ENCODE assay signal across 14 cellular contexts in the genomic region with DNA sequence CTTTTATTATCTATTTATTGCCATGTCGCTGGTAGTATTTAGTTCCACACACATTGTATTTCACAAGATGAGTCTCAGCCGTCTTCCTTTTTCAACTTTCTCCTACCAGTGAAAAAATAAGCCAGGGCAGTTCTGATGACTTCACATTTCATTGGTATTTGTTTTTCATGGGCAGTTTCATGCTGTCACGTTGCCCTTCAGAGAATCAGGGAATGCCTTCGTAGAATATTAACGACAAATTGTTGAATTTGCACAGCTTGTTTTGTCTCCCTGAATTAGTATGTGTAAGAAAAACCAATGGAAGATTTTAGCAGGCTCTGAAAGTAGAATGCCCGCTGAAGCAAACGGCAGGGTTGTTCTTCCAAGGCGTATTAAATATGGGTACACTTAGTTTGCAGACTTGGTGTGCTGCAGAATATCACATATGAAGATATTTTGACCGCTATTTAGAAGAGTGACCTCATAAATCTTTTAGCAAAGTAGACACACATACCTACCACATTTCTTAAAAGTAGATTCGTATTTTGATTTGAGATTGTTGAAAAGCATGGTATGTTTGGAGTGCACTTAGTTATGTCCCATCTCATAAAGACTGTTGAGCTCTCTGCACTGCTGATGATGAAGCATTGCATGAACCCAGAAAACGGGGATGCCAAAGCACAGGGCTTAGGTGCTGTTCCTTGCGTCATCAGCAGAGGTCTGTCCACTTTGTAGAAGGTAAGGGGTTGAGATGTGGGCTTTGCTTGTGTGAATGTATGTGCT. TPM values are rescaled to one million over a fixed set of nuclear protein-coding genes. Genes with fewer than 3 reads are reported as not detected.
DNase-seq lines count a peak whose midpoint lies in the region; ATAC-seq and TF ChIP-seq lines count a peak whose summit lies in the region.
"Had no signal": no experiment of that assay in that cellular context is flagged by ENCODE, and none has a peak within 500 bp of the region (broad histone marks: within the 10 kb centered on the region; RNA-seq: fewer than 3 reads in every experiment).

No MANE protein-coding gene starts in this region.

- H3K27me3 Mint-ChIP-seq in activated CD8-positive, alpha-beta memory T cell treated with anti-CD3 and anti-CD28 coated beads, Interleukin-2, amount 10 ng/mL, durations not matched to agents 7 days and 5 days = peaks cover 42% of the 10 kb centered on the region
- H3K27me3 Mint-ChIP-seq in activated CD8-positive, alpha-beta T cell treated with anti-CD3 and anti-CD28 coated beads, Interleukin-2, amount 10 ng/mL, durations not matched to agents 7 days and 5 days (ENCODE audit: low read depth) = peaks cover 25% of the 10 kb centered on the region

- peaks cover 9% of the 10 kb centered on the region; the same call in 1 of the 2 replicates for H4K20me1 ChIP-seq in BLaER1
- peaks cover 9% of the 10 kb centered on the region for H4K20me1 ChIP-seq in Loucy (ENCODE audit: insufficient read depth, low read length, poor library complexity, severe bottlenecking)

- no peaks in the 10 kb centered on the region for H3K9me2 ChIP-seq in Loucy (replicated peaks; ENCODE audit: low read depth, low read length)

- H3K4me1 ChIP-seq in BLaER1 = peaks cover 25% of the 10 kb centered on the region
- peaks cover 45% of the 10 kb centered on the region for H3K4me1 ChIP-seq in Loucy (ENCODE audit: insufficient read depth, low read length, poor library complexity, severe bottlenecking)
- peaks cover 9 to 12% of the 10 kb centered on the region in 2 donors for H3K4me1 ChIP-seq in muscle layer of duodenum (ENCODE audit: control insufficient read depth in 1 of 2, insufficient read depth in 2 of 2, low read length in 2 of 2)

- no peaks in the 10 kb centered on the region for H3K36me3 ChIP-seq in BLaER1
- no peaks in the 10 kb centered on the region for H3K36me3 ChIP-seq in Loucy (ENCODE audit: insufficient read depth, low read length)
- H3K36me3 ChIP-seq in muscle layer of duodenum (ENCODE audit: control insufficient read depth in 1 of 2, insufficient read depth in 2 of 2, low read length in 2 of 2) = no peaks in the 10 kb centered on the region
- H3K36me3 ChIP-seq: heart left ventricle, neutrophil, Peyer's patch, tibial nerve had no signal

- H3K9ac ChIP-seq in BLaER1 = no peak overlapping the region
- H3K9ac ChIP-seq in Loucy (ENCODE audit: low read depth, low read length, poor library complexity, severe bottlenecking) = peak overlapping the region; percentile 79

- H3K4me3 ChIP-seq in BLaER1 (no peak overlapping the region), Loucy (ENCODE audit: low read length, poor library complexity, severe bottlenecking) (peak overlapping the region; percentile 96), dorsolateral prefrontal cortex (peak overlapping the region in 55 of 59 donors; percentile 29 to 90 (median 83)), muscle layer of duodenum (ENCODE audit: low read depth in 1 of 2, low read length in 2 of 2) (peak overlapping the region in 1 of 2 donors; percentile 26)

- ATAC-seq in activated CD8-positive, alpha-beta memory T cell treated with anti-CD3 and anti-CD28 coated beads, Interleukin-2, amount 10 ng/mL, durations not matched to agents 7 days and 5 days = no peak
- ATAC-seq in activated CD8-positive, alpha-beta T cell treated with anti-CD3 and anti-CD28 coated beads, Interleukin-2, amount 10 ng/mL, durations not matched to agents 7 days and 5 days = no peak
- ATAC-seq: heart left ventricle had no signal

- no peak overlapping the region for H3K4me3 Mint-ChIP-seq in activated CD8-positive, alpha-beta memory T cell treated with anti-CD3 and anti-CD28 coated beads, Interleukin-2, amount 10 ng/mL, durations not matched to agents 7 days and 5 days
- no peak overlapping the region for H3K4me3 Mint-ChIP-seq in activated CD8-positive, alpha-beta T cell treated with anti-CD3 and anti-CD28 coated beads, Interleukin-2, amount 10 ng/mL, durations not matched to agents 7 days and 5 days

- no peak overlapping the region for H3K27ac Mint-ChIP-seq in activated CD8-positive, alpha-beta memory T cell treated with anti-CD3 and anti-CD28 coated beads, Interleukin-2, amount 10 ng/mL, durations not matched to agents 7 days and 5 days
- H3K27ac Mint-ChIP-seq in activated CD8-positive, alpha-beta T cell treated with anti-CD3 and anti-CD28 coated beads, Interleukin-2, amount 10 ng/mL, durations not matched to agents 7 days and 5 days = no peak overlapping the region

- no peaks in the 10 kb centered on the region for H3K9me3 Mint-ChIP-seq in activated CD8-positive, alpha-beta memory T cell treated with anti-CD3 and anti-CD28 coated beads, Interleukin-2, amount 10 ng/mL, durations not matched to agents 7 days and 5 days (ENCODE audit: low read depth)
- H3K9me3 Mint-ChIP-seq in activated CD8-positive, alpha-beta T cell treated with anti-CD3 and anti-CD28 coated beads, Interleukin-2, amount 10 ng/mL, durations not matched to agents 7 days and 5 days (ENCODE audit: insufficient read depth) = no peaks in the 10 kb centered on the region

- H3K79me2 ChIP-seq in Loucy (ENCODE audit: insufficient read depth, low read length) = peaks cover 53% of the 10 kb centered on the region

- H3K9me3 ChIP-seq in BLaER1 (no peaks in the 10 kb centered on the region), Loucy (ENCODE audit: insufficient read depth, low read depth, low read length) (no peaks in the 10 kb centered on the region), muscle layer of duodenum (ENCODE audit: control insufficient read depth in 1 of 2, low read length in 2 of 2) (no peaks in the 10 kb centered on the region)
- H3K9me3 ChIP-seq: heart left ventricle, neutrophil, Peyer's patch, tibial nerve had no signal

- peak; percentile 34; the same call in 1 of the 2 replicates for TF ChIP-seq CTCF in Loucy (conservative IDR thresholded peaks at IDR 0.05; ENCODE audit: low read length)
- no peak for TF ChIP-seq CTCF in dorsolateral prefrontal cortex (IDR thresholded peaks at IDR 0.05 in 54 of 56, conservative IDR thresholded peaks at IDR 0.05 in 2 of 56; ENCODE audit: low read depth in 1 of 56, partially characterized antibody in 56 of 56)

- no peak overlapping the region for H2AFZ ChIP-seq in Loucy (ENCODE audit: low read length)

- H3K27me3 ChIP-seq in BLaER1 (no peaks in the 10 kb centered on the region; the same call in 1 of the 2 replicates), Loucy (ENCODE audit: insufficient read depth, low read length, poor library complexity, severe bottlenecking) (no peaks in the 10 kb centered on the region), dorsolateral prefrontal cortex (peaks cover 0 to 21% (median 0%) of the 10 kb centered on the region in 45 donors), muscle layer of duodenum (ENCODE audit: low read depth, low read length) (no peaks in the 10 kb centered on the region)
- H3K27me3 ChIP-seq: Peyer's patch, tibial nerve had no signal

- CTCF ChIA-PET in activated CD8-positive, alpha-beta memory T cell treated with anti-CD3 and anti-CD28 coated beads, Interleukin-2, amount 10 ng/mL, durations not matched to agents 7 days and 5 days (lab: Charles Lee) = no interaction called here
- CTCF ChIA-PET in activated CD8-positive, alpha-beta T cell treated with anti-CD3 and anti-CD28 coated beads, Interleukin-2, amount 10 ng/mL, durations not matched to agents 7 days and 5 days (lab: Charles Lee) = interaction anchor here (1.2 to 1.6 kb wide), 2 partner anchors 75 to 89 kb away, joined by 4 to 7 read pairs; no protein-coding TSS in a partner anchor

- intact Hi-C loops in dorsolateral prefrontal cortex (cut with DNase I) = loop anchor here (2.0 to 10.0 kb wide), 7 partner anchors 54 to 448 kb away; a partner anchor contains a TSS

- H3K4me1 Mint-ChIP-seq in activated CD8-positive, alpha-beta memory T cell treated with anti-CD3 and anti-CD28 coated beads, Interleukin-2, amount 10 ng/mL, durations not matched to agents 7 days and 5 days = peaks cover 16% of the 10 kb centered on the region
- H3K4me1 Mint-ChIP-seq in activated CD8-positive, alpha-beta T cell treated with anti-CD3 and anti-CD28 coated beads, Interleukin-2, amount 10 ng/mL, durations not matched to agents 7 days and 5 days (ENCODE audit: low read depth) = peaks cover 24% of the 10 kb centered on the region

- peaks cover 2% of the 10 kb centered on the region; the same call in 1 of the 2 replicates for H3F3A ChIP-seq in Loucy (ENCODE audit: low read depth)

- H3K27ac ChIP-seq in BLaER1 = no peak overlapping the region
- H3K27ac ChIP-seq in dorsolateral prefrontal cortex = peak overlapping the region in 45 of 59 donors; percentile 10 to 94 (median 79)
- H3K27ac ChIP-seq in muscle layer of duodenum (ENCODE audit: low read length) = peak overlapping the region; percentile 14
- H3K27ac ChIP-seq: neutrophil had no signal

- H3K4me2 ChIP-seq in BLaER1 = peak overlapping the region; percentile 90; the same call in 1 of the 2 replicates
- peak overlapping the region; percentile 95 for H3K4me2 ChIP-seq in Loucy (ENCODE audit: low read depth, low read length, poor library complexity, severe bottlenecking)

- peak in 1 of 10 donors; percentile 13 for DNase-seq in dorsolateral prefrontal cortex
- DNase-seq in GDM1 (lab: John Stamatoyannopoulos, UW) = no peak
- DNase-seq in activated CD8-positive, alpha-beta memory T cell treated with anti-CD3 and anti-CD28 coated beads, Interleukin-2, amount 10 ng/mL, durations not matched to agents 7 days and 5 days = no peak
- no peak for DNase-seq in activated CD8-positive, alpha-beta T cell treated with anti-CD3 and anti-CD28 coated beads, Interleukin-2, amount 10 ng/mL, durations not matched to agents 7 days and 5 days
- no peak for DNase-seq in HCEC 1CT
- DNase-seq: cortex of kidney, heart left ventricle, NCI-H187, Peyer's patch had no signal

- no peaks in the 10 kb centered on the region for H3K36me3 Mint-ChIP-seq in activated CD8-positive, alpha-beta memory T cell treated with anti-CD3 and anti-CD28 coated beads, Interleukin-2, amount 10 ng/mL, durations not matched to agents 7 days and 5 days
- no peaks in the 10 kb centered on the region for H3K36me3 Mint-ChIP-seq in activated CD8-positive, alpha-beta T cell treated with anti-CD3 and anti-CD28 coated beads, Interleukin-2, amount 10 ng/mL, durations not matched to agents 7 days and 5 days (ENCODE audit: low read depth)

- POLR2A ChIA-PET in activated CD8-positive, alpha-beta T cell treated with anti-CD3 and anti-CD28 coated beads, Interleukin-2, amount 10 ng/mL, durations not matched to agents 7 days and 5 days (lab: Charles Lee) = no interaction called here

RNA-seq across cellular contexts. Expression of a gene that starts 2.9 kb away (rescaled TPM):
- total RNA-seq in dorsolateral prefrontal cortex = 100 to 1,000 TPM in 114 of 120 experiments, 10 to 100 TPM in 6; 54.4 to 214 (median 149) TPM
- 1 to 10 TPM; 1.4 to 4.2 TPM for total RNA-seq in activated CD8-positive, alpha-beta memory T cell treated with anti-CD3 and anti-CD28 coated beads, Interleukin-2, amount 10 ng/mL, durations not matched to agents 7 days and 5 days
- total RNA-seq in activated CD8-positive, alpha-beta T cell treated with anti-CD3 and anti-CD28 coated beads, Interleukin-2, amount 10 ng/mL, durations not matched to agents 7 days and 5 days = 1 to 10 TPM; 3.4 to 4.3 TPM

Comparison
In these comparisons a context has a peak if more than half of its experiments do, and no peak if none do; other contexts are left out.
1. RNA of a gene that starts 2.9 kb away (total RNA-seq): 54.4 to 214 TPM in dorsolateral prefrontal cortex; 3.4 to 4.3 TPM in activated CD8-positive, alpha-beta T cell treated with anti-CD3 and anti-CD28 coated beads, Interleukin-2, amount 10 ng/mL, durations not matched to agents 7 days and 5 days and 1.4 to 4.2 TPM in activated CD8-positive, alpha-beta memory T cell treated with anti-CD3 and anti-CD28 coated beads, Interleukin-2, amount 10 ng/mL, durations not matched to agents 7 days and 5 days; every median in the first group is over 10 times any median in the second.